ENCODE assay signal across 12 cellular contexts in genomic region chr7:106419455-106420182, GRCh38.
A peak's percentile ranks its signal among the peaks of the same experiment; 100 is the strongest.
DNase-seq lines count a peak whose midpoint lies in the region; ATAC-seq and TF ChIP-seq lines count a peak whose summit lies in the region.
"Had no signal": no experiment of that assay in that cellular context is flagged by ENCODE, and none has a peak within 500 bp of the region (broad histone marks: within the 10 kb centered on the region; RNA-seq: fewer than 3 reads in every experiment).

No MANE protein-coding gene starts in this region.

- peaks cover 75% of the 10 kb centered on the region for H3K4me1 Mint-ChIP-seq in CD14-positive monocyte
- peaks cover 48% of the 10 kb centered on the region for H3K4me1 Mint-ChIP-seq in activated naive CD8-positive, alpha-beta T cell treated with anti-CD3 and anti-CD28 coated beads for 36 hours

- ATAC-seq in esophagus mucosa: no peak
- ATAC-seq in HG03439 (IDR thresholded peaks at IDR 0.05; ENCODE audit: unreplicated experiment): no peak
- ATAC-seq: left colon had no signal

- H3K27ac Mint-ChIP-seq in CD14-positive monocyte: peak overlapping the region; percentile 94 to 99 (median 98)
- peak overlapping the region; percentile 74 for H3K27ac Mint-ChIP-seq in activated naive CD8-positive, alpha-beta T cell treated with anti-CD3 and anti-CD28 coated beads for 36 hours

- H3K36me3 Mint-ChIP-seq in CD14-positive monocyte: peaks cover 6 to 7% of the 10 kb centered on the region in 2 donors
- peaks cover 25% of the 10 kb centered on the region for H3K36me3 Mint-ChIP-seq in activated naive CD8-positive, alpha-beta T cell treated with anti-CD3 and anti-CD28 coated beads for 36 hours

- intact Hi-C loops in CD14-positive monocyte (cut with micrococcal nuclease): loop anchor here in 1 of 2 donors (5.0 kb wide), 2 partner anchors 132 to 748 kb away; partner anchors contain the start of gene HBP1

- TF ChIP-seq CTCF in CD14-positive monocyte (IDR thresholded peaks at IDR 0.05): no peak

- H3K9me3 Mint-ChIP-seq in CD14-positive monocyte: peaks cover 5 to 22% (median 8%) of the 10 kb centered on the region in 7 donors
- H3K9me3 Mint-ChIP-seq in activated naive CD8-positive, alpha-beta T cell treated with anti-CD3 and anti-CD28 coated beads for 36 hours: peaks cover 31% of the 10 kb centered on the region

- H3K27me3 Mint-ChIP-seq in CD14-positive monocyte (ENCODE audit: low read depth in 3 of 3): no peaks in the 10 kb centered on the region
- peaks cover 34% of the 10 kb centered on the region for H3K27me3 Mint-ChIP-seq in activated naive CD8-positive, alpha-beta T cell treated with anti-CD3 and anti-CD28 coated beads for 36 hours

- DNase-seq in NK-92 treated with Interleukin-12 subunit alpha and Interleukin-12 subunit beta, amount 100 ng/mL, for 24 hours (lab: John Stamatoyannopoulos, UW): peak; percentile 49
- DNase-seq in NK-92 (lab: John Stamatoyannopoulos, UW; ENCODE audit: unreplicated experiment): no peak
- DNase-seq in CD14-positive monocyte (ENCODE audit: low spot score): no peak
- DNase-seq in activated naive CD8-positive, alpha-beta T cell treated with anti-CD3 and anti-CD28 coated beads for 36 hours: peak; percentile 42
- DNase-seq in kidney tubule cell (ENCODE audit: low spot score): peak; percentile 65
- no peak for DNase-seq in NCI-H1105 (lab: John Stamatoyannopoulos, UW)
- DNase-seq: aorta, cortex of kidney, erythroblast, left colon had no signal

- H3K4me3 Mint-ChIP-seq in CD14-positive monocyte: no peak overlapping the region
- H3K4me3 Mint-ChIP-seq in activated naive CD8-positive, alpha-beta T cell treated with anti-CD3 and anti-CD28 coated beads for 36 hours: no peak overlapping the region

Comparison
In these comparisons a context has a peak if more than half of its experiments do, and no peak if none do; other contexts are left out.
1. DNase-seq: peak in NK-92 treated with Interleukin-12 subunit alpha and Interleukin-12 subunit beta, amount 100 ng/mL, for 24 hours (single experiment), activated naive CD8-positive, alpha-beta T cell treated with anti-CD3 and anti-CD28 coated beads for 36 hours (single experiment) and kidney tubule cell (single experiment); none in NK-92 (single experiment), CD14-positive monocyte (single experiment) and NCI-H1105 (single experiment).